In the genomic region with DNA sequence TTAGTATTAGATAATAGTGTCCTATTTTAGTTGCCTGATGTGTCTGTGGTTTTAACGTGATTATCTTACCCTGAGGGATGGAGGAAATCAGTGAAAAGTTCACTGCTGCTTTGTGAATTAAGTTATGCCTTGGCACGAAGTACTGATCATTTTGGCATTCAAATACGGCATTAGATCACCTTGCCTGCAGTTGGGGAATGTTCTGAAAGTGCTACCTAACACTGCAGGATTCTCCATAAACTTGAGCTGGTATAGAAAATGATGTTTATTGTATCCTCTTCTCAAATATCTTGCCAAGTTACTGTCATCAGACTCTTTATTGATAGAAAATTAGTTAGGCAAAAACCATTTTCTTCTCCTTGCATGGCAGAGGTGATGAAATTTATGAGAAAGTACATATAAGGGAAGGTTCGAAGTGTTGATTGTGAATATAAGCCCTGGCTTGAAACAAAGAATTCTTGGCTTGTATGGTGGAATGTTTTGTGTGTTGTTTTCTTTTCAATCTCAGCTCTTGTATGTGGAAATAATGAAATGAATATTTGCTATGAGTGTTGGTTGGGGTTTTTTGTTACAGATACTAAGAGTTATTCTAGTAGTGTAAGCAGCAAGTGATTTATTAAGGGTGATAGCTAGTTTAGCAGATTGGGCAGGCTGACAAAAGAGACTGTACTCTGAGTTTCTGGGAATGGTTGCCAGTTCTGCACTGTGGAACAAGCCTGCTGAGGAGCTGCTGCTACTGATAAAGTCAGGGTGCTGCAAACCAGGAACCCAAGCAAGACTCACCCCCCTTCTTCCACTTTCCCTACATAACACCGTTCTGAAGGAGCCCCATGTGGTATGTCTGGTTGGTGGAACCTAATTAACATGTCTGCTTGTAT, we compare ENCODE assay signal across 10 cellular contexts. TPM values are rescaled to one million over a fixed set of nuclear protein-coding genes. Genes with fewer than 3 reads are reported as not detected.
DNase-seq lines count a peak whose midpoint lies in the region; ATAC-seq and TF ChIP-seq lines count a peak whose summit lies in the region.
"Had no signal": no experiment of that assay in that cellular context is flagged by ENCODE, and none has a peak within 500 bp of the region (broad histone marks: within the 10 kb centered on the region; RNA-seq: fewer than 3 reads in every experiment).

No MANE protein-coding gene starts in this region.

- H3K4me2 ChIP-seq in trophoblast cell (ENCODE audit: low read length) = no peak overlapping the region

- DNase-seq in GM04504 (ENCODE audit: low read depth) (peak; percentile 53), esophagus squamous epithelium (lab: John Stamatoyannopoulos, UW) (no peak), trophoblast cell (peak in 1 of 2 donors; percentile 12), NCI-H345 treated with DMSO at 0.1 percent for 48 hours (lab: John Stamatoyannopoulos, UW; ENCODE audit: unreplicated experiment) (no peak), colonic mucosa (no peak)
- no peak for DNase-seq in activated CD4-positive, alpha-beta T cell treated with anti-CD3 and anti-CD28 coated beads for 36 hours
- DNase-seq: NCI-H510A had no signal

- peaks cover 16% of the 10 kb centered on the region for H3K9me3 Mint-ChIP-seq in activated CD4-positive, alpha-beta T cell treated with anti-CD3 and anti-CD28 coated beads for 36 hours (ENCODE audit: low read depth)

- no peak for TF ChIP-seq EP300 in Ishikawa (IDR thresholded peaks at IDR 0.05; ENCODE audit: borderline replicate concordance)

- H3K27me3 ChIP-seq in esophagus squamous epithelium (no peaks in the 10 kb centered on the region), trophoblast cell (ENCODE audit: insufficient read depth, low read length) (no peaks in the 10 kb centered on the region), colonic mucosa (no peaks in the 10 kb centered on the region)

- no peak overlapping the region for H3K4ac ChIP-seq in trophoblast cell (ENCODE audit: low read depth, low read length)

- no peak for ATAC-seq in activated CD4-positive, alpha-beta T cell treated with anti-CD3 and anti-CD28 coated beads for 36 hours
- ATAC-seq in GM18519 (IDR thresholded peaks at IDR 0.05; ENCODE audit: low FRiP score, unreplicated experiment) = no peak

- 11 to 15% methylated on average over 5 of the region's 5 CpGs for WGBS in esophagus squamous epithelium, 2 donors
- WGBS in trophoblast cell (ENCODE audit: extremely low coverage, insufficient coverage, insufficient read length) = no CpG with 5 or more reads among the region's 5 CpGs

- no peak overlapping the region for H3K14ac ChIP-seq in trophoblast cell (ENCODE audit: low read length)

- no peak overlapping the region for H2AK5ac ChIP-seq in trophoblast cell (ENCODE audit: low read length)

- H3K4me1 Mint-ChIP-seq in activated CD4-positive, alpha-beta T cell treated with anti-CD3 and anti-CD28 coated beads for 36 hours = peaks cover 41% of the 10 kb centered on the region

- no peak overlapping the region for H3K27ac Mint-ChIP-seq in activated CD4-positive, alpha-beta T cell treated with anti-CD3 and anti-CD28 coated beads for 36 hours

- no peak overlapping the region for H4K91ac ChIP-seq in trophoblast cell (ENCODE audit: low read depth, low read length)

- TF ChIP-seq RAD21 in Ishikawa (IDR thresholded peaks at IDR 0.05; ENCODE audit: low read depth) = no peak

- no peak overlapping the region for H3K4me3 Mint-ChIP-seq in activated CD4-positive, alpha-beta T cell treated with anti-CD3 and anti-CD28 coated beads for 36 hours

- POLR2A ChIA-PET in activated CD4-positive, alpha-beta T cell treated with anti-CD3 and anti-CD28 coated beads for 36 hours (lab: Charles Lee) = no interaction called here

- peaks cover 38% of the 10 kb centered on the region for H3K36me3 Mint-ChIP-seq in activated CD4-positive, alpha-beta T cell treated with anti-CD3 and anti-CD28 coated beads for 36 hours (ENCODE audit: low read depth)

- peaks cover 7 to 59% (median 19%) of the 10 kb centered on the region in 3 donors for H3K4me1 ChIP-seq in esophagus squamous epithelium
- peaks cover 0 to 3% of the 10 kb centered on the region in 2 experiments for H3K4me1 ChIP-seq in trophoblast cell (ENCODE audit: control insufficient read depth in 1 of 2, insufficient read depth in 2 of 2, low read length in 2 of 2)
- H3K4me1 ChIP-seq in colonic mucosa = no peaks in the 10 kb centered on the region

- no peak for TF ChIP-seq CTCF in esophagus squamous epithelium (IDR thresholded peaks at IDR 0.05)
- no peak for TF ChIP-seq CTCF in colonic mucosa (IDR thresholded peaks at IDR 0.05)

- no peak overlapping the region for H3K23ac ChIP-seq in trophoblast cell (ENCODE audit: low read length)

- no peak overlapping the region for H4K8ac ChIP-seq in trophoblast cell (ENCODE audit: low read depth, low read length)

- H3K9ac ChIP-seq in trophoblast cell (ENCODE audit: low read length) (no peak overlapping the region), colonic mucosa (ENCODE audit: low read depth in 2 of 2, low read length in 2 of 2) (no peak overlapping the region)

- TF ChIP-seq POLR2A in esophagus squamous epithelium (IDR thresholded peaks at IDR 0.05) = no peak

- peak overlapping the region; percentile 89 for H3K18ac ChIP-seq in trophoblast cell (ENCODE audit: low read length)

- H3K4me3 ChIP-seq in esophagus squamous epithelium (no peak overlapping the region), trophoblast cell (ENCODE audit: low read depth, low read length) (no peak overlapping the region), colonic mucosa (no peak overlapping the region)
- H3K4me3 ChIP-seq: skin epidermis had no signal

- CTCF ChIA-PET in activated CD4-positive, alpha-beta T cell treated with anti-CD3 and anti-CD28 coated beads for 36 hours (lab: Charles Lee) = interaction anchor here (0.7 to 1.3 kb wide), 2 partner anchors 24 to 34 kb away, joined by 3 read pairs; no protein-coding TSS in a partner anchor

- no peak overlapping the region for H4K12ac ChIP-seq in trophoblast cell (ENCODE audit: low read depth, low read length)

- no peaks in the 10 kb centered on the region for H3K27me3 Mint-ChIP-seq in activated CD4-positive, alpha-beta T cell treated with anti-CD3 and anti-CD28 coated beads for 36 hours

- H3K36me3 ChIP-seq in esophagus squamous epithelium = no peaks in the 10 kb centered on the region
- H3K36me3 ChIP-seq in trophoblast cell (ENCODE audit: control insufficient read depth in 1 of 2, insufficient read depth in 2 of 2, low read length in 2 of 2) = peaks cover 0 to 2% of the 10 kb centered on the region in 2 experiments
- no peaks in the 10 kb centered on the region for H3K36me3 ChIP-seq in colonic mucosa

- no peak overlapping the region for H2AFZ ChIP-seq in trophoblast cell (ENCODE audit: insufficient read depth, low read length, poor library complexity)

- no peak overlapping the region for H2BK5ac ChIP-seq in trophoblast cell (ENCODE audit: low read depth, low read length, poor library complexity)

- no peaks in the 10 kb centered on the region for H3K79me1 ChIP-seq in trophoblast cell (ENCODE audit: low read length)

- H3K79me2 ChIP-seq in trophoblast cell (ENCODE audit: control insufficient read depth, insufficient read depth, low read length, poor library complexity) = peaks cover 1% of the 10 kb centered on the region

- H2BK120ac ChIP-seq in trophoblast cell (ENCODE audit: insufficient read depth, low read length, poor library complexity) = no peak overlapping the region

- H3K27ac ChIP-seq in esophagus squamous epithelium (peak overlapping the region; percentile 31 to 67 (median 50)), trophoblast cell (ENCODE audit: low read depth, low read length) (no peak overlapping the region), colonic mucosa (no peak overlapping the region)

- H3K9me3 ChIP-seq in esophagus squamous epithelium (no peaks in the 10 kb centered on the region), trophoblast cell (ENCODE audit: insufficient read depth, low read depth, low read length) (no peaks in the 10 kb centered on the region), colonic mucosa (no peaks in the 10 kb centered on the region)

- no peak overlapping the region for H2BK12ac ChIP-seq in trophoblast cell (ENCODE audit: low read length)

- intact Hi-C loops in esophagus squamous epithelium (cut with DNase I) (no loop called here), colonic mucosa (cut with DNase I) (no loop called here)
- intact Hi-C loops in activated CD4-positive, alpha-beta T cell treated with anti-CD3 and anti-CD28 coated beads for 36 hours (cut with DNase I, micrococcal nuclease) = no loop called here

TF ChIP-seq in Ishikawa, 13 proteins besides CTCF, POLR2A, EP300 and RAD21:
- TF ChIP-seq ZBTB7A (IDR thresholded peaks at IDR 0.05; ENCODE audit: low read depth) = no peak
- TF ChIP-seq NFIC (IDR thresholded peaks at IDR 0.05) = peak; percentile 39; the same call in 1 of the 2 replicates
TF ChIP-seq in Ishikawa: peak in this region for 1.

RNA-seq across cellular contexts. Expression of a gene that starts 35.3 kb away (rescaled TPM):
- total RNA-seq in esophagus squamous epithelium = 10 to 100 TPM; 22.7 to 54.4 (median 32.3) TPM
- polyA plus RNA-seq in trophoblast cell (2013) = 46.7 TPM in 2 replicates
- total RNA-seq in activated CD4-positive, alpha-beta T cell treated with anti-CD3 and anti-CD28 coated beads for 36 hours = 10 to 100 TPM; 49.0 to 56.2 TPM
- 10 to 100 TPM; 55.9 to 67.4 TPM for total RNA-seq in colonic mucosa

Comparison
In these comparisons a context has a peak if more than half of its experiments do, and no peak if none do; other contexts are left out.
1. H3K27ac ChIP-seq: peak in esophagus squamous epithelium (4 of 4); none in trophoblast cell (single experiment) and colonic mucosa (single experiment).